ENCODE assay signal across 9 cellular contexts in genomic region chr16:56191807-56192643, GRCh38. TPM values are rescaled to one million over a fixed set of nuclear protein-coding genes. Genes with fewer than 3 reads are reported as not detected.
A peak's percentile ranks its signal among the peaks of the same experiment; 100 is the strongest.
DNase-seq lines count a peak whose midpoint lies in the region; ATAC-seq lines count a peak whose summit lies in the region.
"Had no signal": no experiment of that assay in that cellular context is flagged by ENCODE, and none has a peak within 500 bp of the region (broad histone marks: within the 10 kb centered on the region; RNA-seq: fewer than 3 reads in every experiment).

No MANE protein-coding gene starts in this region.

- no peak overlapping the region for H3K27ac ChIP-seq in subcutaneous abdominal adipose tissue (ENCODE audit: low read depth, low read length)
- H3K27ac ChIP-seq: C4-2B had no signal

- DNase-seq in NCI-H2171 treated with DMSO at 0.1 percent for 48 hours (lab: John Stamatoyannopoulos, UW) = peak; percentile 25
- DNase-seq in NCI-H2171 (lab: John Stamatoyannopoulos, UW) = no peak
- peak; percentile 55 for DNase-seq in left lobe of liver (ENCODE audit: low spot score)
- no peak for DNase-seq in HPDE6-E6E7 (ENCODE audit: extremely low spot score)

- H3K27me3 Mint-ChIP-seq in activated T-helper 17 cell treated with anti-CD3 and anti-CD28 coated beads, Interleukin-2, amount 50 U/mL, for 72 hours = peaks cover 11% of the 10 kb centered on the region

- no peak overlapping the region for H3K27ac Mint-ChIP-seq in activated T-helper 17 cell treated with anti-CD3 and anti-CD28 coated beads, Interleukin-2, amount 50 U/mL, for 72 hours

- H3K4me1 Mint-ChIP-seq in activated T-helper 17 cell treated with anti-CD3 and anti-CD28 coated beads, Interleukin-2, amount 50 U/mL, for 72 hours = peaks cover 17% of the 10 kb centered on the region

- H3K4me1 ChIP-seq in subcutaneous abdominal adipose tissue (ENCODE audit: control insufficient read depth in 5 of 5, insufficient read depth in 5 of 5, low read length in 5 of 5) = peaks cover 0 to 29% (median 24%) of the 10 kb centered on the region in 5 donors

- H3K9me3 ChIP-seq in subcutaneous abdominal adipose tissue (ENCODE audit: control insufficient read depth in 5 of 5, low read length in 5 of 5) = no peaks in the 10 kb centered on the region

- no peaks in the 10 kb centered on the region for H3K36me3 Mint-ChIP-seq in activated T-helper 17 cell treated with anti-CD3 and anti-CD28 coated beads, Interleukin-2, amount 50 U/mL, for 72 hours (ENCODE audit: low read depth)

- ATAC-seq in activated T-helper 17 cell treated with anti-CD3 and anti-CD28 coated beads, Interleukin-2, amount 50 U/mL, for 72 hours (replicated peaks) = peak; percentile 20
- no peak for ATAC-seq in left lobe of liver
- ATAC-seq in HG02759 (IDR thresholded peaks at IDR 0.05; ENCODE audit: unreplicated experiment) = no peak
- ATAC-seq in HG03097 (IDR thresholded peaks at IDR 0.05; ENCODE audit: low FRiP score, unreplicated experiment) = no peak

- peak overlapping the region in 4 of 5 donors; percentile 16 to 67 (median 44) for H3K4me3 ChIP-seq in subcutaneous abdominal adipose tissue (ENCODE audit: low read depth in 1 of 5, low read length in 5 of 5)

- H3K9me3 Mint-ChIP-seq in activated T-helper 17 cell treated with anti-CD3 and anti-CD28 coated beads, Interleukin-2, amount 50 U/mL, for 72 hours = no peaks in the 10 kb centered on the region

- H3K27me3 ChIP-seq in subcutaneous abdominal adipose tissue (ENCODE audit: control insufficient read depth in 5 of 5, insufficient read depth in 4 of 5, low read length in 5 of 5) = peaks cover 6 to 30% (median 16%) of the 10 kb centered on the region in 5 donors

- H3K4me3 Mint-ChIP-seq in activated T-helper 17 cell treated with anti-CD3 and anti-CD28 coated beads, Interleukin-2, amount 50 U/mL, for 72 hours = peak overlapping the region; percentile 72

- H3K9ac ChIP-seq in subcutaneous abdominal adipose tissue (ENCODE audit: low read length in 5 of 5) = no peak overlapping the region

- H3K36me3 ChIP-seq in subcutaneous abdominal adipose tissue (ENCODE audit: control insufficient read depth in 5 of 5, insufficient read depth in 5 of 5, low read length in 5 of 5) = no peaks in the 10 kb centered on the region

RNA-seq across cellular contexts. Expression of gene GNAO1, which starts 0.7 kb away (rescaled TPM):
- under 1 TPM; 0.41 to 0.74 TPM for total RNA-seq in activated T-helper 17 cell treated with anti-CD3 and anti-CD28 coated beads, Interleukin-2, amount 50 U/mL, for 72 hours
- 24.4 TPM for total RNA-seq in left lobe of liver

Comparison
In these comparisons a context has a peak if more than half of its experiments do, and no peak if none do; other contexts are left out.
1. DNase-seq: peak in NCI-H2171 treated with DMSO at 0.1 percent for 48 hours (single experiment) and left lobe of liver (single experiment); none in NCI-H2171 (single experiment) and HPDE6-E6E7 (single experiment).
2. RNA of gene GNAO1, which starts 0.7 kb away (total RNA-seq): 24.4 TPM in left lobe of liver (single experiment); 0.41 to 0.74 TPM in activated T-helper 17 cell treated with anti-CD3 and anti-CD28 coated beads, Interleukin-2, amount 50 U/mL, for 72 hours; every median in the first group is over 10 times any median in the second.